In genomic region chrX:43643201-43643600, GRCh38 we compare ENCODE assay signal across 1 cellular context.
TF ChIP-seq lines count a peak whose summit lies in the region.

No MANE protein-coding gene starts in this region.

TF ChIP-seq in WTC11, 78 proteins besides CTCF, POLR2A, EP300 and RAD21 (continued from another document):
- TF ChIP-seq IRF1 (CRISPR knock-in tag; IDR thresholded peaks at IDR 0.05): no peak
- no peak for TF ChIP-seq PREB (CRISPR knock-in tag; IDR thresholded peaks at IDR 0.05; ENCODE audit: borderline replicate concordance)
- no peak for TF ChIP-seq AR (CRISPR knock-in tag; IDR thresholded peaks at IDR 0.05)
- TF ChIP-seq RORB (CRISPR knock-in tag; IDR thresholded peaks at IDR 0.05): no peak
- TF ChIP-seq JUN (CRISPR knock-in tag; IDR thresholded peaks at IDR 0.05): no peak
- TF ChIP-seq GTF2I (CRISPR knock-in tag; conservative IDR thresholded peaks at IDR 0.05): no peak
- no peak for TF ChIP-seq SMAD4 (CRISPR knock-in tag; IDR thresholded peaks at IDR 0.05)
- no peak for TF ChIP-seq MAX (CRISPR knock-in tag; IDR thresholded peaks at IDR 0.05)
- no peak for TF ChIP-seq MXD4 (CRISPR knock-in tag; IDR thresholded peaks at IDR 0.05; ENCODE audit: borderline replicate concordance)
- TF ChIP-seq FOXP1 (CRISPR knock-in tag; IDR thresholded peaks at IDR 0.05; ENCODE audit: borderline replicate concordance): no peak
- TF ChIP-seq ZNF219 (CRISPR knock-in tag; IDR thresholded peaks at IDR 0.05; ENCODE audit: borderline replicate concordance): no peak
- no peak for TF ChIP-seq USF2 (CRISPR knock-in tag; IDR thresholded peaks at IDR 0.05)
- TF ChIP-seq EMX1 (CRISPR knock-in tag; IDR thresholded peaks at IDR 0.05): no peak
